In genomic region chr4:43233321-43233720, GRCh38 we compare ENCODE assay signal across 27 cellular contexts.
"Had no signal": no experiment of that assay in that cellular context is flagged by ENCODE, and none has a peak within 500 bp of the region (broad histone marks: within the 10 kb centered on the region; RNA-seq: fewer than 3 reads in every experiment).

No MANE protein-coding gene starts in this region.

- H3K9me3 ChIP-seq: esophagus squamous epithelium, gastroesophageal sphincter, heart right ventricle had no signal

- H3K27me3 ChIP-seq: ascending aorta, brain microvascular endothelial cell, esophagus squamous epithelium, gastroesophageal sphincter had no signal

- H3K4me3 ChIP-seq: ascending aorta, coronary artery, esophagus squamous epithelium, gastroesophageal sphincter, heart right ventricle had no signal

- H3K4me1 ChIP-seq: ascending aorta, esophagus squamous epithelium, gastroesophageal sphincter, heart right ventricle had no signal

- ATAC-seq: activated naive CD4-positive, alpha-beta T cell treated with anti-CD3 and anti-CD28 coated beads, Interleukin-2, amount 50 U/mL, for 72 hours; activated T-cell treated with anti-CD3 and anti-CD28 coated beads, Interleukin-2, amount 50 U/mL, for 72 hours; gastroesophageal sphincter; heart right ventricle; T-cell had no signal

- H3K27ac ChIP-seq: ascending aorta, brain microvascular endothelial cell, coronary artery, epithelial cell of prostate, esophagus squamous epithelium, gastroesophageal sphincter, heart right ventricle had no signal

- H3K36me3 ChIP-seq: ascending aorta, brain microvascular endothelial cell, esophagus squamous epithelium, gastroesophageal sphincter, heart right ventricle had no signal

- DNase-seq: activated CD4-positive, alpha-beta memory T cell treated with anti-CD3 and anti-CD28 coated beads, Interleukin-2, amount 10 ng/mL, durations not matched to agents 7 days and 5 days; activated CD4-positive, alpha-beta T cell treated with anti-CD3 and anti-CD28 coated beads for 1 hour; activated CD4-positive, alpha-beta T cell treated with anti-CD3 and anti-CD28 coated beads for 4 hours; activated CD4-positive, alpha-beta T cell treated with anti-CD3 and anti-CD28 coated beads, Interleukin-2, amount 10 ng/mL, durations not matched to agents 7 days and 5 days; activated CD4-positive, alpha-beta T cell treated with anti-CD3 and anti-CD28 coated beads, Interleukin-2, amount 50 U/mL, for 4 hours; activated CD4-positive, CD25-positive, alpha-beta regulatory T cell; activated CD8-positive, alpha-beta memory T cell treated with anti-CD3 and anti-CD28 coated beads, Interleukin-2, amount 50 U/mL, for 48 hours; activated gamma-delta T cell; activated naive CD4-positive, alpha-beta T cell; activated naive CD4-positive, alpha-beta T cell treated with anti-CD3 and anti-CD28 coated beads, Interleukin-2, amount 10 ng/mL, durations not matched to agents 7 days and 5 days; activated naive CD8-positive, alpha-beta T cell treated with anti-CD3 and anti-CD28 coated beads, Interleukin-2, amount 10 ng/mL, durations not matched to agents 7 days and 5 days; activated T-cell treated with anti-CD3 and anti-CD28 coated beads for 4 hours; activated T-cell treated with anti-CD3 and anti-CD28 coated beads, Interleukin-2, amount 50 U/mL, for 24 hours; activated T-cell treated with anti-CD3 and anti-CD28 coated beads, Interleukin-2, amount 50 U/mL, for 72 hours; brain microvascular endothelial cell; dermis blood vessel endothelial cell; effector CD4-positive, alpha-beta T cell; esophagus squamous epithelium; foreskin melanocyte; heart right ventricle; T-cell; T1000 had no signal
